In genomic region chr12:45353944-45354343, GRCh38 we compare ENCODE assay signal across 24 cellular contexts.
DNase-seq lines count a peak whose midpoint lies in the region; ATAC-seq, FAIRE-seq and TF ChIP-seq lines count a peak whose summit lies in the region.
"Had no signal": no experiment of that assay in that cellular context is flagged by ENCODE, and none has a peak within 500 bp of the region (broad histone marks: within the 10 kb centered on the region; RNA-seq: fewer than 3 reads in every experiment).

No MANE protein-coding gene starts in this region.

- TF ChIP-seq POLR2A in gastrocnemius medialis (IDR thresholded peaks at IDR 0.05), result no peak
- TF ChIP-seq POLR2A in thyroid gland (IDR thresholded peaks at IDR 0.05), result no peak

- H3K9ac ChIP-seq in endodermal cell (ENCODE audit: extremely low read depth, low read length, poor library complexity, severe bottlenecking), result no peak overlapping the region

- ATAC-seq in activated naive CD8-positive, alpha-beta T cell treated with anti-CD3 and anti-CD28 coated beads, Interleukin-2, amount 50 U/mL, for 24 hours, result no peak
- ATAC-seq in HG03135 (IDR thresholded peaks at IDR 0.05; ENCODE audit: unreplicated experiment) (peak; percentile 23), gastrocnemius medialis (peak in 1 of 2 donors; percentile 84), GM21367 (IDR thresholded peaks at IDR 0.05; ENCODE audit: unreplicated experiment) (no peak)
- ATAC-seq: left cardiac atrium, upper lobe of right lung had no signal

- 85 to 96% methylated on average over 2 of the region's 2 CpGs for WGBS in endodermal cell (ENCODE audit: insufficient coverage in 1 of 2, insufficient read length in 1 of 2), 2 experiments
- 85 to 93% methylated on average over 2 of the region's 2 CpGs for WGBS in thyroid gland, 2 donors

- FAIRE-seq in frontal cortex (lab: Jason Lieb, UNC), result no peak
- FAIRE-seq: bronchial epithelial cell, D721Med, pancreas had no signal

- H3K9me3 Mint-ChIP-seq in activated naive CD8-positive, alpha-beta T cell treated with anti-CD3 and anti-CD28 coated beads, Interleukin-2, amount 50 U/mL, for 24 hours, result no peaks in the 10 kb centered on the region
- no peaks in the 10 kb centered on the region for H3K9me3 Mint-ChIP-seq in activated naive CD8-positive, alpha-beta T cell treated with anti-CD3 and anti-CD28 coated beads for 36 hours
- H3K9me3 Mint-ChIP-seq in endodermal cell, result peaks cover 10% of the 10 kb centered on the region

- H3K27me3 Mint-ChIP-seq in activated naive CD8-positive, alpha-beta T cell treated with anti-CD3 and anti-CD28 coated beads, Interleukin-2, amount 50 U/mL, for 24 hours, result no peaks in the 10 kb centered on the region
- no peaks in the 10 kb centered on the region for H3K27me3 Mint-ChIP-seq in activated naive CD8-positive, alpha-beta T cell treated with anti-CD3 and anti-CD28 coated beads for 36 hours
- H3K27me3 Mint-ChIP-seq in endodermal cell (ENCODE audit: insufficient read depth), result no peaks in the 10 kb centered on the region
- H3K27me3 Mint-ChIP-seq: naive B cell had no signal

- H3K36me3 ChIP-seq in endodermal cell (ENCODE audit: control insufficient read depth, insufficient read depth, low read length), result peaks cover 54% of the 10 kb centered on the region
- H3K36me3 ChIP-seq in gastrocnemius medialis, result peaks cover 3 to 60% of the 10 kb centered on the region in 2 donors
- H3K36me3 ChIP-seq in thyroid gland, result peaks cover 0 to 6% of the 10 kb centered on the region in 2 donors
- H3K36me3 ChIP-seq: pancreas had no signal

- in situ Hi-C loops in gastrocnemius medialis (cut with MboI; ENCODE audit: low sequenced_read_pairs in 4 of 4), result no loop called here

- H3K4me1 Mint-ChIP-seq in activated naive CD8-positive, alpha-beta T cell treated with anti-CD3 and anti-CD28 coated beads, Interleukin-2, amount 50 U/mL, for 24 hours, result peaks cover 3% of the 10 kb centered on the region
- no peaks in the 10 kb centered on the region for H3K4me1 Mint-ChIP-seq in activated naive CD8-positive, alpha-beta T cell treated with anti-CD3 and anti-CD28 coated beads for 36 hours
- peaks cover 15% of the 10 kb centered on the region for H3K4me1 Mint-ChIP-seq in endodermal cell

- H3K27ac ChIP-seq in endodermal cell (ENCODE audit: low read depth, low read length) (no peak overlapping the region), gastrocnemius medialis (peak overlapping the region; percentile 36 to 63 (median 44)), thyroid gland (no peak overlapping the region)
- H3K27ac ChIP-seq: adrenal gland, coronary artery, upper lobe of right lung had no signal

- H3K36me3 Mint-ChIP-seq in activated naive CD8-positive, alpha-beta T cell treated with anti-CD3 and anti-CD28 coated beads, Interleukin-2, amount 50 U/mL, for 24 hours (ENCODE audit: low read depth), result peaks cover 61% of the 10 kb centered on the region
- H3K36me3 Mint-ChIP-seq in activated naive CD8-positive, alpha-beta T cell treated with anti-CD3 and anti-CD28 coated beads for 36 hours, result peaks cover 34% of the 10 kb centered on the region
- H3K36me3 Mint-ChIP-seq in endodermal cell (ENCODE audit: low read depth), result peaks cover 72% of the 10 kb centered on the region

- no peaks in the 10 kb centered on the region for H3K27me3 ChIP-seq in endodermal cell (ENCODE audit: control insufficient read depth, insufficient read depth, low read length, poor library complexity, severe bottlenecking)
- no peaks in the 10 kb centered on the region for H3K27me3 ChIP-seq in gastrocnemius medialis
- no peaks in the 10 kb centered on the region for H3K27me3 ChIP-seq in thyroid gland
- H3K27me3 ChIP-seq: adrenal gland, BE2C, pancreas, upper lobe of right lung had no signal

- no peak overlapping the region for H3K4me3 ChIP-seq in endodermal cell (ENCODE audit: low read length)
- no peak overlapping the region for H3K4me3 ChIP-seq in gastrocnemius medialis
- no peak overlapping the region for H3K4me3 ChIP-seq in thyroid gland (replicated peaks in 1 of 3)
- H3K4me3 ChIP-seq: adrenal gland, coronary artery, pancreas, upper lobe of right lung had no signal

- H3K27ac Mint-ChIP-seq in activated naive CD8-positive, alpha-beta T cell treated with anti-CD3 and anti-CD28 coated beads, Interleukin-2, amount 50 U/mL, for 24 hours, result peak overlapping the region; percentile 23
- H3K27ac Mint-ChIP-seq in activated naive CD8-positive, alpha-beta T cell treated with anti-CD3 and anti-CD28 coated beads for 36 hours, result no peak overlapping the region
- peak overlapping the region; percentile 40 for H3K27ac Mint-ChIP-seq in endodermal cell

- no peak for DNase-seq in activated naive CD8-positive, alpha-beta T cell treated with anti-CD3 and anti-CD28 coated beads, Interleukin-2, amount 50 U/mL, for 24 hours
- no peak for DNase-seq in activated naive CD8-positive, alpha-beta T cell treated with anti-CD3 and anti-CD28 coated beads for 36 hours
- DNase-seq in endodermal cell, result no peak
- no peak for DNase-seq in gastrocnemius medialis
- no peak for DNase-seq in thyroid gland
- DNase-seq in frontal cortex (ENCODE audit: low spot score in 2 of 2), result no peak
- DNase-seq: activated CD4-positive, alpha-beta T cell treated with anti-CD3 and anti-CD28 coated beads for 48 hours; adrenal gland; BE2C; head of caudate nucleus; Karpas-422; left cardiac atrium; naive B cell; NCI-H187; NCI-H82; pancreas; SHP77; stimulated activated CD4-positive, alpha-beta T cell treated with anti-CD3 and anti-CD28 coated beads, Interleukin-12 subunit alpha, Interleukin-12 subunit beta, amount 100 ng/mL, for 4 hours; upper lobe of right lung had no signal

- TF ChIP-seq CTCF in endodermal cell (conservative IDR thresholded peaks at IDR 0.05) (no peak), gastrocnemius medialis (IDR thresholded peaks at IDR 0.05 in 4 of 5, conservative IDR thresholded peaks at IDR 0.05 in 1 of 5) (no peak), thyroid gland (IDR thresholded peaks at IDR 0.05) (no peak)

- H3K9me3 ChIP-seq in endodermal cell (ENCODE audit: control insufficient read depth, low read length) (peaks cover 20% of the 10 kb centered on the region), gastrocnemius medialis (no peaks in the 10 kb centered on the region), thyroid gland (no peaks in the 10 kb centered on the region)
- H3K9me3 ChIP-seq: adrenal gland, BE2C, pancreas, upper lobe of right lung had no signal

- intact Hi-C loops in gastrocnemius medialis (cut with DNase I; ENCODE audit: low total_unique reads), result no loop called here
- intact Hi-C loops in thyroid gland (cut with DNase I), result no loop called here

- H3K4me1 ChIP-seq in endodermal cell (ENCODE audit: control insufficient read depth, insufficient read depth, low read length) (peaks cover 2% of the 10 kb centered on the region), gastrocnemius medialis (peaks cover 22 to 34% of the 10 kb centered on the region in 2 donors), thyroid gland (peaks cover 0 to 12% of the 10 kb centered on the region in 2 donors)

- H3K4me3 Mint-ChIP-seq in activated naive CD8-positive, alpha-beta T cell treated with anti-CD3 and anti-CD28 coated beads, Interleukin-2, amount 50 U/mL, for 24 hours, result no peak overlapping the region
- H3K4me3 Mint-ChIP-seq in activated naive CD8-positive, alpha-beta T cell treated with anti-CD3 and anti-CD28 coated beads for 36 hours, result no peak overlapping the region
- H3K4me3 Mint-ChIP-seq in endodermal cell, result no peak overlapping the region
- H3K4me3 Mint-ChIP-seq: naive B cell had no signal

Comparison
In these comparisons a context has a peak if more than half of its experiments do, and no peak if none do; other contexts are left out.
1. H3K27ac ChIP-seq: peak in gastrocnemius medialis (4 of 4); none in endodermal cell (single experiment) and thyroid gland (0 of 3).